ENCODE assay signal across 17 cellular contexts in the genomic region with DNA sequence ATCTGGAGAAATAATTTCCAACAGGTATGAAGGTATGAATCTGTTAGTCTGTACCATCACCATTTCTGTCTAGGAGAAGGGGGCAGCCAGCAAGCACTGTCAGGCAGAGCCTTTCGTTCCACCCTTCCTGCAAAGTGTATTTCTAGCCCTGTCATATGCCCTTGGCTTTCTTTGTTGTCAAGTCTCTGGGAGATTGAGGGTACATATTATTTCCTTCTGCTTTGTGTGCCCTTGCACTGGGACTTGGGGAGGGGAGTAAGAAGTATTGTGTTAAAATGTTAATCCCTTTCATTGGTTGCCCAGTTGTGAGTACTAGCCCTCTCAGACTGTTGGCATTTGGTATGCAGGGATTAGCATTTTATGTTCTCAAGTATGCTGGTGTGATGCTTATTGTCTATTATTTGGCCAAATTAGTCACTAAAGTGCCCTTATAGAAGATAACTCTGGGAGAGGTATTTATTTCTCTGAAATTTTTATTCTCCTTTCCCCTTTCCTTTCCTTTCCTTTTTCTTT.
"Had no signal": no experiment of that assay in that cellular context is flagged by ENCODE, and none has a peak within 500 bp of the region (broad histone marks: within the 10 kb centered on the region; RNA-seq: fewer than 3 reads in every experiment).

No MANE protein-coding gene starts in this region.

- H3K27ac ChIP-seq: brain microvascular endothelial cell, left ventricle myocardium inferior, psoas muscle, right lobe of liver, spleen, stomach, thoracic aorta, upper lobe of right lung, VCaP had no signal

- H3K9me3 ChIP-seq: left ventricle myocardium inferior, psoas muscle, right lobe of liver, spleen, stomach, thoracic aorta, upper lobe of right lung had no signal

- H3K4me1 ChIP-seq: psoas muscle, right lobe of liver, spleen, stomach, upper lobe of right lung had no signal

- H3K4me3 ChIP-seq: left ventricle myocardium inferior, psoas muscle, right lobe of liver, spleen, stomach, thoracic aorta, upper lobe of right lung had no signal

- H3K27me3 ChIP-seq: brain microvascular endothelial cell, right lobe of liver, spleen, stomach, upper lobe of right lung had no signal

- DNase-seq: activated CD4-positive, alpha-beta memory T cell treated with anti-CD3 and anti-CD28 coated beads for 36 hours; activated CD8-positive, alpha-beta memory T cell treated with anti-CD3 and anti-CD28 coated beads, Interleukin-2, amount 10 ng/mL, durations not matched to agents 7 days and 5 days; activated effector memory CD4-positive, alpha-beta T cell treated with Interleukin-2 at 50 U/mL for 16 hours; activated T-cell treated with anti-CD3 and anti-CD28 coated beads, Interleukin-2, amount 50 U/mL, for 4 hours; amniotic stem cell; brain microvascular endothelial cell; cortex of kidney; effector CD4-positive, alpha-beta T cell; hippocampal formation; left ventricle myocardium inferior; psoas muscle; right lobe of liver; spleen; stomach; upper lobe of right lung had no signal

- ATAC-seq: activated CD8-positive, alpha-beta memory T cell treated with anti-CD3 and anti-CD28 coated beads, Interleukin-2, amount 10 ng/mL, durations not matched to agents 7 days and 5 days; activated T-cell treated with anti-CD3 and anti-CD28 coated beads, Interleukin-2, amount 50 U/mL, for 4 hours; psoas muscle; right lobe of liver; upper lobe of right lung had no signal
